In genomic region chr2:156486614-156487013, GRCh38 we compare ENCODE assay signal across 19 cellular contexts. TPM values are rescaled to one million over a fixed set of nuclear protein-coding genes. Genes with fewer than 3 reads are reported as not detected.
DNase-seq lines count a peak whose midpoint lies in the region; ATAC-seq, FAIRE-seq and TF ChIP-seq lines count a peak whose summit lies in the region.
"Had no signal": no experiment of that assay in that cellular context is flagged by ENCODE, and none has a peak within 500 bp of the region (broad histone marks: within the 10 kb centered on the region; RNA-seq: fewer than 3 reads in every experiment).

No MANE protein-coding gene starts in this region.

- no peak overlapping the region for H2BK20ac ChIP-seq in IMR-90 (ENCODE audit: low read depth, low read length)

- H3K27me3 ChIP-seq in IMR-90 (ENCODE audit: control insufficient read depth, insufficient read depth, low read length) (no peaks in the 10 kb centered on the region), K562 (ENCODE audit: control insufficient read depth in 2 of 2, insufficient read depth in 2 of 2, low read length in 2 of 2) (no peaks in the 10 kb centered on the region), skeletal muscle satellite cell (ENCODE audit: control insufficient read depth, insufficient read depth, low read length) (no peaks in the 10 kb centered on the region)
- H3K27me3 ChIP-seq: BE2C; BLaER1 treated with 17β-estradiol and CSF1 and Interleukin-3, amounts not matched to agents 10 nM and 100 nM had no signal

- no peaks in the 10 kb centered on the region for H3K79me2 ChIP-seq in K562 (ENCODE audit: control insufficient read depth, insufficient read depth, low read length)

- no peaks in the 10 kb centered on the region for H3K9me1 ChIP-seq in IMR-90 (ENCODE audit: insufficient read depth, low read length)
- H3K9me1 ChIP-seq in K562 (ENCODE audit: control insufficient read depth, insufficient read depth, low read length), result no peaks in the 10 kb centered on the region

- H3K4me2 ChIP-seq in IMR-90 (ENCODE audit: low read depth, low read length) (no peak overlapping the region), K562 (ENCODE audit: insufficient read depth, low read length) (no peak overlapping the region), skeletal muscle satellite cell (ENCODE audit: low read length) (peak overlapping the region; percentile 13)
- H3K4me2 ChIP-seq: BLaER1 treated with 17β-estradiol and CSF1 and Interleukin-3, amounts not matched to agents 10 nM and 100 nM had no signal

- H3K4me1 ChIP-seq in IMR-90 (ENCODE audit: control insufficient read depth, insufficient read depth, low read length) (peaks cover 4% of the 10 kb centered on the region; the same call in 1 of the 2 replicates), K562 (replicated peaks in 1 of 2; ENCODE audit: control insufficient read depth in 2 of 2, insufficient read depth in 2 of 2, low read length in 2 of 2) (no peaks in the 10 kb centered on the region), skeletal muscle satellite cell (ENCODE audit: control insufficient read depth, insufficient read depth, low read length) (peaks cover 15% of the 10 kb centered on the region)
- H3K4me1 ChIP-seq: BE2C; BLaER1 treated with 17β-estradiol and CSF1 and Interleukin-3, amounts not matched to agents 10 nM and 100 nM had no signal

- H3K36me3 ChIP-seq in IMR-90 (ENCODE audit: control insufficient read depth, insufficient read depth, low read length), result no peaks in the 10 kb centered on the region
- no peaks in the 10 kb centered on the region for H3K36me3 ChIP-seq in K562 (ENCODE audit: control insufficient read depth, insufficient read depth, low read length)
- no peaks in the 10 kb centered on the region for H3K36me3 ChIP-seq in skeletal muscle satellite cell (ENCODE audit: insufficient read depth, low read length)
- H3K36me3 ChIP-seq: BE2C had no signal

- H4K8ac ChIP-seq in IMR-90 (ENCODE audit: low read depth in 2 of 2, low read length in 2 of 2), result no peak overlapping the region

- no peak overlapping the region for H2AK5ac ChIP-seq in IMR-90 (ENCODE audit: low read depth, low read length)

- dilution Hi-C loops in IMR-90 (cut with HindIII; ENCODE audit: low sequenced_read_pairs, unreplicated experiment), result no loop called here

- H2BK15ac ChIP-seq in IMR-90 (ENCODE audit: low read depth, low read length), result no peak overlapping the region

- no peak for FAIRE-seq in K562 (lab: Jason Lieb, UNC)
- FAIRE-seq: GM12891, H1 had no signal

- H3K9ac ChIP-seq in IMR-90 (ENCODE audit: low read depth, low read length) (no peak overlapping the region), K562 (ENCODE audit: insufficient read depth in 1 of 2, low read depth in 2 of 2, low read length in 2 of 2) (no peak overlapping the region), skeletal muscle satellite cell (ENCODE audit: low read depth, low read length) (no peak overlapping the region)
- H3K9ac ChIP-seq: BLaER1 treated with 17β-estradiol and CSF1 and Interleukin-3, amounts not matched to agents 10 nM and 100 nM; GM23248 had no signal

- H3K56ac ChIP-seq in IMR-90 (ENCODE audit: extremely low read depth, insufficient read depth, low read length), result no peak overlapping the region

- H4K20me1 ChIP-seq in IMR-90 (ENCODE audit: insufficient read depth, low read length) (no peaks in the 10 kb centered on the region), K562 (replicated peaks; ENCODE audit: control insufficient read depth, insufficient read depth, low read length) (no peaks in the 10 kb centered on the region)

- POLR2A ChIA-PET in IMR-90 (lab: Charles Lee; ENCODE audit: unreplicated experiment), result interaction anchor here (0.6 kb wide), 1 partner anchor 64 kb away, joined by 3 read pairs; no protein-coding TSS in a partner anchor
- POLR2A ChIA-PET in K562 (lab: Yijun Ruan, JAX), result interaction anchor here (0.7 to 1.9 kb wide), 2 partner anchors 16 to 27 kb away, joined by 3 to 4 read pairs; no protein-coding TSS in a partner anchor

- no CpG with 5 or more reads among the region's 2 CpGs for WGBS in IMR-90 (ENCODE audit: extremely low coverage in 2 of 2, insufficient read length in 1 of 2), 2 experiments
- WGBS in K562 (ENCODE audit: insufficient coverage, low coverage, missing lambda C conversion rate), result 27% methylated on average over 2 of the region's 2 CpGs

- H3K79me1 ChIP-seq in IMR-90 (ENCODE audit: low read depth in 1 of 2, low read length in 2 of 2), result peaks cover 11 to 20% of the 10 kb centered on the region in 2 experiments

- BruUV-seq in IMR-90 (replicated peaks; lab: Mats Ljungman, UMichigan) (no TSS peak), K562 (replicated peaks; lab: Mats Ljungman, UMichigan) (no TSS peak)

- intact Hi-C loops in IMR-90 (cut with micrococcal nuclease), result no loop called here
- intact Hi-C loops in K562 (cut with micrococcal nuclease), result no loop called here

- no peak for DNase-seq in IMR-90
- no peak for DNase-seq in K562 (ENCODE audit: extremely low read depth in 1 of 4, low spot score in 3 of 4)
- DNase-seq in islet precursor cell, result no peak
- DNase-seq in CD1c-positive myeloid dendritic cell (ENCODE audit: extremely low spot score), result no peak
- DNase-seq: AML-193; BE2C; Calu3; CD4-positive, alpha-beta memory T cell; COR-L47; DMS79 treated with DMSO at 0.1 percent for 48 hours; GF-D8; GM23248; H7 had no signal

- H4K5ac ChIP-seq in IMR-90 (ENCODE audit: low read depth, low read length), result no peak overlapping the region

- no peak overlapping the region for H4K91ac ChIP-seq in IMR-90 (ENCODE audit: insufficient read depth, low read depth, low read length)

- H3K14ac ChIP-seq in IMR-90 (replicated peaks; ENCODE audit: low read depth, low read length), result no peak overlapping the region

- no peak overlapping the region for H2BK120ac ChIP-seq in IMR-90 (ENCODE audit: low read depth, low read length)

- CTCF ChIA-PET in IMR-90 (lab: Yijun Ruan, JAX), result no interaction called here
- CTCF ChIA-PET in K562 (lab: Yijun Ruan, JAX; ENCODE audit: low intra/inter-chr PET ratio), result no interaction called here

- TF ChIP-seq EP300 in K562 (IDR thresholded peaks at IDR 0.05; ENCODE audit: low read length), result no peak

- H2AK9ac ChIP-seq in IMR-90 (replicated peaks; ENCODE audit: low read depth, low read length, poor library complexity), result no peak overlapping the region

- H3K9me3 ChIP-seq in IMR-90 (ENCODE audit: control insufficient read depth, insufficient read depth, low read length) (no peaks in the 10 kb centered on the region), K562 (replicated peaks; ENCODE audit: control insufficient read depth, insufficient read depth, low read depth, low read length) (no peaks in the 10 kb centered on the region), skeletal muscle satellite cell (replicated peaks; ENCODE audit: low read length) (no peaks in the 10 kb centered on the region)
- H3K9me3 ChIP-seq: BE2C; BLaER1 treated with 17β-estradiol and CSF1 and Interleukin-3, amounts not matched to agents 10 nM and 100 nM had no signal

- H3K4me3 ChIP-seq in IMR-90 (ENCODE audit: insufficient read depth, low read depth, low read length) (no peak overlapping the region), K562 (no peak overlapping the region), skeletal muscle satellite cell (ENCODE audit: low read length) (no peak overlapping the region)
- H3K4me3 ChIP-seq: BLaER1 treated with 17β-estradiol and CSF1 and Interleukin-3, amounts not matched to agents 10 nM and 100 nM; GM23248 had no signal

- no peak overlapping the region for H3K18ac ChIP-seq in IMR-90 (ENCODE audit: low read depth, low read length)

- no peak for ATAC-seq in IMR-90 (ENCODE audit: low read depth)
- no peak for ATAC-seq in K562
- no peak for ATAC-seq in GM18520 (IDR thresholded peaks at IDR 0.05; ENCODE audit: unreplicated experiment)
- ATAC-seq: HCT116 had no signal

- H3K4ac ChIP-seq in IMR-90 (ENCODE audit: low read depth, low read length), result no peak overlapping the region

- no peak for TF ChIP-seq RAD21 in IMR-90 (IDR thresholded peaks at IDR 0.05; ENCODE audit: low read length)
- TF ChIP-seq RAD21 in K562 (CRISPR knock-in tag; conservative IDR thresholded peaks at IDR 0.05 in 1 of 2, IDR thresholded peaks at IDR 0.05 in 1 of 2), result no peak

- no peak for TF ChIP-seq CTCF in IMR-90 (conservative IDR thresholded peaks at IDR 0.05; ENCODE audit: low read depth, low read length)
- TF ChIP-seq CTCF in K562 (IDR thresholded peaks at IDR 0.05 in 2 of 3, conservative IDR thresholded peaks at IDR 0.05 in 1 of 3; ENCODE audit: insufficient read depth in 2 of 3, low read depth in 1 of 3, low read length in 3 of 3), result no peak

- no peak overlapping the region for H3K23ac ChIP-seq in IMR-90 (ENCODE audit: low read depth, low read length)

- in situ Hi-C loops in IMR-90 (cut with MboI; ENCODE audit: low sequenced_read_pairs) (no loop called here), K562 (cut with MboI) (no loop called here)

- no peak overlapping the region for H2AFZ ChIP-seq in IMR-90 (replicated peaks; ENCODE audit: low read length, poor library complexity)
- no peak overlapping the region for H2AFZ ChIP-seq in K562 (ENCODE audit: low read depth, low read length)
- H2AFZ ChIP-seq: GM23248 had no signal

- no peak for TF ChIP-seq POLR2A in IMR-90 (IDR thresholded peaks at IDR 0.05; ENCODE audit: low read depth, low read length)
- TF ChIP-seq POLR2A in K562 (conservative IDR thresholded peaks at IDR 0.05), result no peak

- no peak overlapping the region for H3K27ac ChIP-seq in IMR-90 (ENCODE audit: insufficient read depth, low read length)
- H3K27ac ChIP-seq in K562 (ENCODE audit: extremely low read depth, low read depth, low read length), result no peak overlapping the region
- H3K27ac ChIP-seq: BLaER1 treated with 17β-estradiol and CSF1 and Interleukin-3, amounts not matched to agents 10 nM and 100 nM; GM23248 had no signal

- H2BK5ac ChIP-seq in IMR-90 (ENCODE audit: low read depth, low read length, poor library complexity, severe bottlenecking), result no peak overlapping the region

RNA-seq across cellular contexts. Expression of gene GPD2, which starts 50.4 kb away (rescaled TPM):
- 100 and 153 TPM in 2 replicates for total RNA-seq in IMR-90 (2012; rRNA removed)
- polyA plus RNA-seq in IMR-90 (2012; rRNA removed), result 12.0 and 20.4 TPM in 2 replicates
- 2.3 and 4.5 TPM in 2 replicates for polyA plus RNA-seq in IMR-90 (2012; cell fraction: cytosol; rRNA removed)
- 1.8 and 9.7 TPM in 2 replicates for polyA plus RNA-seq in IMR-90 (2012; cell fraction: nucleus; rRNA removed; ENCODE audit: low replicate concordance)
- 14.2 and 23.6 TPM in 2 replicates for total RNA-seq in K562 (2011; cell fraction: chromatin; rRNA removed; ENCODE audit: low replicate concordance)
- total RNA-seq in K562 (2011; cell fraction: nucleolus; rRNA removed), result 4.8 and 8.7 TPM in 2 replicates
- total RNA-seq in K562 (2011; cell fraction: nucleoplasm; rRNA removed), result 10.3 and 12.5 TPM in 2 replicates
- 19.0 and 21.7 TPM in 2 replicates for total RNA-seq in K562 (2014; rRNA removed)
- total RNA-seq in K562 (2014; rRNA removed; fragmentation: Illumina TruSeq; extraction: Trizol), result 28.3 and 30.7 TPM in 2 replicates
- total RNA-seq in K562 (2015; rRNA removed; fragmentation: Illumina TruSeq; extraction: Trizol), result 32.4 and 34.8 TPM in 2 replicates
- 18.0 and 24.4 TPM in 2 replicates for total RNA-seq in K562 (2021)
- 12.9 and 15.1 TPM in 2 replicates for polyA plus RNA-seq in K562 (2011; rRNA removed)
- polyA plus RNA-seq in K562 (2011; cell fraction: cytosol; rRNA removed), result 5.0 and 9.3 TPM in 2 replicates
- polyA plus RNA-seq in K562 (2011; cell fraction: nucleus; rRNA removed), result 9.5 and 11.1 TPM in 2 replicates
- 15.4 and 15.6 TPM in 2 replicates for polyA plus RNA-seq in K562 (2012)
- polyA plus RNA-seq in K562 (2014; fragmentation: Illumina TruSeq; extraction: Trizol), result 24.9 and 39.2 TPM in 2 replicates
- polyA plus RNA-seq in K562 (2014; fragmentation: Nextera tagmentation; extraction: Ambion mirVana), result 1 to 10 TPM; 5.2 to 6.0 TPM
- 13.2 and 13.8 TPM in 2 replicates for polyA plus RNA-seq in K562 (2014; rRNA removed)
- polyA minus RNA-seq in K562 (2011; rRNA and poly(A)+ RNA removed), result 68.5 and 72.9 TPM in 2 replicates
- polyA minus RNA-seq in K562 (2011; cell fraction: cytosol; rRNA and poly(A)+ RNA removed), result 28.3 and 29.2 TPM in 2 replicates
- polyA minus RNA-seq in K562 (2011; cell fraction: nucleus; rRNA and poly(A)+ RNA removed), result 11.4 and 22.7 TPM in 2 replicates
- total RNA-seq in skeletal muscle satellite cell (2012; rRNA removed), result 78.9 and 128 TPM in 2 replicates
